Comparison of ENCODE assay signal across 1 cellular context in the genomic region with DNA sequence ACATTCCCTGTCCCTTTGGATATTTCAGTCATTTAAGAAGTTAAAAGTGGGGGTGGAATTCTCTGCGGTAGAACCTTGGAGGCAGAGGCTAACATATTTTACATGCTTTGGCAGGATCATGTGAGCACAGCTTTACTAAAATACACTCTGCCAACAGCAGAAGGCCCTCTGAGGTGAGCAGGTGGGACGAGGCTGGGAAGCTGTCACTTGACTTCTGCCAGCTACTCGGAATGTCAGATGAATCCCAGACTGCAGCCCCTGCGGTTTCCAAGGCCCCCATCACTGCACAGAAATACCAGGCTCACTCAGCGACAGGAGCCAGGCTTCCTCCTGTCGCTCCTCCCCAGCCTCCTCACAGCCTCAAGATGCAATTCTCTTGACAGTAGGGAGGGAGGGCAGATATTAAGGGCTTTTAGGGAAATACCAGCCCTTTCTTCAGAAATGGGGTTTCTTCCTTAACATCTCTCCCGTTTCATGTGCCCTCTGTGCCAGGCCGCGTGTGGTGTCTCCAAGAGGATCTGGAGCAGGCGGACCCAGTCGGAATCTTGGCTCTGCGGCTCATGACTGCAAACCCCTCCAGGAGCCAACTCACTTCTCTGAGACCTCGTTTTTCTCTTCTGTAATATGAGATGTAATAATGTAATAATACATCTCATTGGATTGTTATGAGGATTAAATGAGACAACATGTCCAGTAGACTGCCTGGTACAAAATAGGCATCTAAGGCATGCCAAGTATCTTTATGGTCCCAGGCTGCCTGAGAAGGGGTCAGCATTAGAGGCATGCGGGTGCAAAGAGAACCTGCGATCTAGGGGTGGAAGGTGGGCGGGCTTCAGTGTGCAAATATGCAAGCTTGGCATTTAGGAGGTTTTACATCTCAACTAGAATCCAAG.
TF ChIP-seq lines count a peak whose summit lies in the region.

No MANE protein-coding gene starts in this region.

TF ChIP-seq in GM23338, 12 proteins besides CTCF, POLR2A, EP300 and RAD21 (continued from another document):
- TF ChIP-seq, protein P1, sequence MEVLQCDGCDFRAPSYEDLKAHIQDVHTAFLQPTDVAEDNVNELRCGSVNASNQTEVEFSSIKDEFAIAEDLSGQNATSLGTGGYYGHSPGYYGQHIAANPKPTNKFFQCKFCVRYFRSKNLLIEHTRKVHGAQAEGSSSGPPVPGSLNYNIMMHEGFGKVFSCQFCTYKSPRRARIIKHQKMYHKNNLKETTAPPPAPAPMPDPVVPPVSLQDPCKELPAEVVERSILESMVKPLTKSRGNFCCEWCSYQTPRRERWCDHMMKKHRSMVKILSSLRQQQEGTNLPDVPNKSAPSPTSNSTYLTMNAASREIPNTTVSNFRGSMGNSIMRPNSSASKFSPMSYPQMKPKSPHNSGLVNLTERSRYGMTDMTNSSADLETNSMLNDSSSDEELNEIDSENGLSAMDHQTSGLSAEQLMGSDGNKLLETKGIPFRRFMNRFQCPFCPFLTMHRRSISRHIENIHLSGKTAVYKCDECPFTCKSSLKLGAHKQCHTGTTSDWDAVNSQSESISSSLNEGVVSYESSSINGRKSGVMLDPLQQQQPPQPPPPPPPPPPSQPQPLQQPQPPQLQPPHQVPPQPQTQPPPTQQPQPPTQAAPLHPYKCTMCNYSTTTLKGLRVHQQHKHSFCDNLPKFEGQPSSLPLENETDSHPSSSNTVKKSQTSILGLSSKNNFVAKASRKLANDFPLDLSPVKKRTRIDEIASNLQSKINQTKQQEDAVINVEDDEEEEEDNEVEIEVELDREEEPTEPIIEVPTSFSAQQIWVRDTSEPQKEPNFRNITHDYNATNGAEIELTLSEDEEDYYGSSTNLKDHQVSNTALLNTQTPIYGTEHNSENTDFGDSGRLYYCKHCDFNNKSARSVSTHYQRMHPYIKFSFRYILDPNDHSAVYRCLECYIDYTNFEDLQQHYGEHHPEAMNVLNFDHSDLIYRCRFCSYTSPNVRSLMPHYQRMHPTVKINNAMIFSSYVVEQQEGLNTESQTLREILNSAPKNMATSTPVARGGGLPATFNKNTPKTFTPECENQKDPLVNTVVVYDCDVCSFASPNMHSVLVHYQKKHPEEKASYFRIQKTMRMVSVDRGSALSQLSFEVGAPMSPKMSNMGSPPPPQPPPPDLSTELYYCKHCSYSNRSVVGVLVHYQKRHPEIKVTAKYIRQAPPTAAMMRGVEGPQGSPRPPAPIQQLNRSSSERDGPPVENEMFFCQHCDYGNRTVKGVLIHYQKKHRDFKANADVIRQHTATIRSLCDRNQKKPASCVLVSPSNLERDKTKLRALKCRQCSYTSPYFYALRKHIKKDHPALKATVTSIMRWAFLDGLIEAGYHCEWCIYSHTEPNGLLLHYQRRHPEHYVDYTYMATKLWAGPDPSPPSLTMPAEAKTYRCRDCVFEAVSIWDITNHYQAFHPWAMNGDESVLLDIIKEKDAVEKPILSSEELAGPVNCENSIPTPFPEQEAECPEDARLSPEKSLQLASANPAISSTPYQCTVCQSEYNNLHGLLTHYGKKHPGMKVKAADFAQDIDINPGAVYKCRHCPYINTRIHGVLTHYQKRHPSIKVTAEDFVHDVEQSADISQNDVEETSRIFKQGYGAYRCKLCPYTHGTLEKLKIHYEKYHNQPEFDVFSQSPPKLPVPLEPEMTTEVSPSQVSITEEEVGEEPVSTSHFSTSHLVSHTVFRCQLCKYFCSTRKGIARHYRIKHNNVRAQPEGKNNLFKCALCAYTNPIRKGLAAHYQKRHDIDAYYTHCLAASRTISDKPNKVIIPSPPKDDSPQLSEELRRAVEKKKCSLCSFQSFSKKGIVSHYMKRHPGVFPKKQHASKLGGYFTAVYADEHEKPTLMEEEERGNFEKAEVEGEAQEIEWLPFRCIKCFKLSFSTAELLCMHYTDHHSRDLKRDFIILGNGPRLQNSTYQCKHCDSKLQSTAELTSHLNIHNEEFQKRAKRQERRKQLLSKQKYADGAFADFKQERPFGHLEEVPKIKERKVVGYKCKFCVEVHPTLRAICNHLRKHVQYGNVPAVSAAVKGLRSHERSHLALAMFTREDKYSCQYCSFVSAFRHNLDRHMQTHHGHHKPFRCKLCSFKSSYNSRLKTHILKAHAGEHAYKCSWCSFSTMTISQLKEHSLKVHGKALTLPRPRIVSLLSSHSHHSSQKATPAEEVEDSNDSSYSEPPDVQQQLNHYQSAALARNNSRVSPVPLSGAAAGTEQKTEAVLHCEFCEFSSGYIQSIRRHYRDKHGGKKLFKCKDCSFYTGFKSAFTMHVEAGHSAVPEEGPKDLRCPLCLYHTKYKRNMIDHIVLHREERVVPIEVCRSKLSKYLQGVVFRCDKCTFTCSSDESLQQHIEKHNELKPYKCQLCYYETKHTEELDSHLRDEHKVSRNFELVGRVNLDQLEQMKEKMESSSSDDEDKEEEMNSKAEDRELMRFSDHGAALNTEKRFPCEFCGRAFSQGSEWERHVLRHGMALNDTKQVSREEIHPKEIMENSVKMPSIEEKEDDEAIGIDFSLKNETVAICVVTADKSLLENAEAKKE (CRISPR knock-in tag; IDR thresholded peaks at IDR 0.05) = no peak
- no peak for TF ChIP-seq ZNF331 (CRISPR knock-in tag; IDR thresholded peaks at IDR 0.05; ENCODE audit: low read depth)
- TF ChIP-seq JUNB (IDR thresholded peaks at IDR 0.05; ENCODE audit: unreplicated experiment) = no peak
- no peak for TF ChIP-seq EZH2phosphoT487 (IDR thresholded peaks at IDR 0.05; ENCODE audit: unreplicated experiment)
